ENCODE assay signal across 9 cellular contexts in genomic region chr11:66743271-66743968, GRCh38. TPM values are rescaled to one million over a fixed set of nuclear protein-coding genes. Genes with fewer than 3 reads are reported as not detected.
A peak's percentile ranks its signal among the peaks of the same experiment; 100 is the strongest.
DNase-seq lines count a peak whose midpoint lies in the region; ATAC-seq, FAIRE-seq and TF ChIP-seq lines count a peak whose summit lies in the region.
"Had no signal": no experiment of that assay in that cellular context is flagged by ENCODE, and none has a peak within 500 bp of the region (broad histone marks: within the 10 kb centered on the region; RNA-seq: fewer than 3 reads in every experiment).

No MANE protein-coding gene starts in this region.

- no peak for TF ChIP-seq EP300 in tibial nerve (IDR thresholded peaks at IDR 0.05)

- peak overlapping the region; percentile 94 for H3K4me3 Mint-ChIP-seq in activated naive CD8-positive, alpha-beta T cell treated with anti-CD3 and anti-CD28 coated beads for 36 hours

- H3K27ac Mint-ChIP-seq in activated naive CD8-positive, alpha-beta T cell treated with anti-CD3 and anti-CD28 coated beads for 36 hours: no peak overlapping the region

- TF ChIP-seq POLR2A in heart left ventricle (IDR thresholded peaks at IDR 0.05): no peak
- no peak for TF ChIP-seq POLR2A in tibial nerve (IDR thresholded peaks at IDR 0.05)
- TF ChIP-seq POLR2A in GM12891 (IDR thresholded peaks at IDR 0.05; ENCODE audit: low read depth, low read length): no peak
- TF ChIP-seq POLR2A in GM12892 (IDR thresholded peaks at IDR 0.05; ENCODE audit: low read depth, low read length): no peak

- peaks cover 0 to 8% (median 0%) of the 10 kb centered on the region in 12 donors for H3K9me3 ChIP-seq in heart left ventricle
- no peaks in the 10 kb centered on the region for H3K9me3 ChIP-seq in lower lobe of right lung
- H3K9me3 ChIP-seq in tibial nerve: no peaks in the 10 kb centered on the region

- FAIRE-seq in GM12891 (lab: Jason Lieb, UNC) (no peak), GM12892 (lab: Jason Lieb, UNC) (no peak)

- H3K4me3 ChIP-seq in heart left ventricle: peak overlapping the region in 11 of 12 donors; percentile 71 to 99 (median 95)
- peak overlapping the region; percentile 87 for H3K4me3 ChIP-seq in lower lobe of right lung
- peak overlapping the region; percentile 61 to 82 (median 78) for H3K4me3 ChIP-seq in tibial nerve

- peaks cover 2% of the 10 kb centered on the region for H3K36me3 Mint-ChIP-seq in activated naive CD8-positive, alpha-beta T cell treated with anti-CD3 and anti-CD28 coated beads for 36 hours

- DNase-seq in heart left ventricle: no peak
- DNase-seq in left ventricle myocardium superior: no peak
- no peak for DNase-seq in activated naive CD8-positive, alpha-beta T cell treated with anti-CD3 and anti-CD28 coated beads for 36 hours
- DNase-seq in lower lobe of right lung: peak; percentile 67
- DNase-seq in tibial nerve (ENCODE audit: low spot score in 2 of 2): no peak
- DNase-seq in HuH-7.5 (ENCODE audit: low spot score): no peak
- no peak for DNase-seq in GM12891 (ENCODE audit: insufficient read length, low spot score)
- no peak for DNase-seq in GM12892 (ENCODE audit: insufficient read length)
- DNase-seq: effector memory CD4-positive, alpha-beta T cell had no signal

- TF ChIP-seq CTCF in heart left ventricle (IDR thresholded peaks at IDR 0.05) (no peak), lower lobe of right lung (IDR thresholded peaks at IDR 0.05) (no peak), tibial nerve (IDR thresholded peaks at IDR 0.05) (no peak)

- no peak for ATAC-seq in heart left ventricle
- ATAC-seq in left ventricle myocardium superior: no peak
- peak; percentile 39 to 54 for ATAC-seq in lower lobe of right lung

- H3K27me3 ChIP-seq in heart left ventricle (no peaks in the 10 kb centered on the region), lower lobe of right lung (ENCODE audit: low read depth) (no peaks in the 10 kb centered on the region), tibial nerve (no peaks in the 10 kb centered on the region)

- no peaks in the 10 kb centered on the region for H3K27me3 Mint-ChIP-seq in activated naive CD8-positive, alpha-beta T cell treated with anti-CD3 and anti-CD28 coated beads for 36 hours

- peaks cover 6% of the 10 kb centered on the region for H3K9me3 Mint-ChIP-seq in activated naive CD8-positive, alpha-beta T cell treated with anti-CD3 and anti-CD28 coated beads for 36 hours

- H3K36me3 ChIP-seq in heart left ventricle: no peaks in the 10 kb centered on the region
- no peaks in the 10 kb centered on the region for H3K36me3 ChIP-seq in lower lobe of right lung
- H3K36me3 ChIP-seq in tibial nerve: no peaks in the 10 kb centered on the region

- intact Hi-C loops in heart left ventricle (cut with DNase I): no loop called here
- intact Hi-C loops in left ventricle myocardium superior (cut with micrococcal nuclease): no loop called here
- intact Hi-C loops in lower lobe of right lung (cut with DNase I): no loop called here

- H3K4me1 ChIP-seq in heart left ventricle: peaks cover 0 to 21% (median 7%) of the 10 kb centered on the region in 12 donors
- H3K4me1 ChIP-seq in lower lobe of right lung: peaks cover 8% of the 10 kb centered on the region
- peaks cover 0 to 29% (median 11%) of the 10 kb centered on the region in 4 donors for H3K4me1 ChIP-seq in tibial nerve

- WGBS in heart left ventricle, 4 donors: 84 to 90% (median 87%) methylated on average over 16 of the region's 16 CpGs
- WGBS in tibial nerve, 2 donors: 78 to 86% methylated on average over 16 of the region's 16 CpGs

- H3K27ac ChIP-seq in heart left ventricle (no peak overlapping the region), lower lobe of right lung (peak overlapping the region; percentile 84), tibial nerve (peak overlapping the region in 1 of 4 donors; percentile 84)

- peaks cover 9% of the 10 kb centered on the region for H3K4me1 Mint-ChIP-seq in activated naive CD8-positive, alpha-beta T cell treated with anti-CD3 and anti-CD28 coated beads for 36 hours

TF ChIP-seq in GM12891, 5 proteins besides CTCF, POLR2A, EP300 and RAD21:
- TF ChIP-seq POLR2AphosphoS5 (IDR thresholded peaks at IDR 0.05; ENCODE audit: low read depth, low read length) (no peak), POU2F2 (IDR thresholded peaks at IDR 0.05; ENCODE audit: low read depth, low read length) (no peak), SPI1 (IDR thresholded peaks at IDR 0.05; ENCODE audit: low read depth, low read length) (no peak), PAX5 (IDR thresholded peaks at IDR 0.05; ENCODE audit: insufficient read depth, low read length, severe bottlenecking) (no peak), TAF1 (IDR thresholded peaks at IDR 0.05; ENCODE audit: low read depth, low read length) (no peak)

RNA-seq across cellular contexts. Expression of gene SPTBN2, which starts 14.4 kb away (rescaled TPM):
- 1 to 10 TPM in 3 of 9 donors, under 1 TPM in 6; 0.50 to 3.1 (median 0.91) TPM for total RNA-seq in heart left ventricle
- polyA plus RNA-seq in heart left ventricle: under 1 TPM; 0.30 to 0.62 TPM
- 1.1 TPM for total RNA-seq in left ventricle myocardium superior
- 1 to 10 TPM; 1.4 to 1.7 TPM for total RNA-seq in activated naive CD8-positive, alpha-beta T cell treated with anti-CD3 and anti-CD28 coated beads for 36 hours
- total RNA-seq in lower lobe of right lung: 6.4 TPM
- 10 to 100 TPM in 2 of 4 donors, 1 to 10 TPM in 2; 3.1 to 18.3 (median 8.5) TPM for total RNA-seq in tibial nerve
- polyA plus RNA-seq in GM12891 (2012; ENCODE audit: low read depth, missing spikeins): 0.31 TPM
- polyA plus RNA-seq in GM12892 (2012; ENCODE audit: missing spikeins): 0.06 TPM

Comparison
In these comparisons a context has a peak if more than half of its experiments do, and no peak if none do; other contexts are left out.
1. ATAC-seq: peak in lower lobe of right lung (2 of 2); none in heart left ventricle (0 of 4) and left ventricle myocardium superior (single experiment).
2. Peak in every context shown above with its lines, with median percentiles within 50 percentile points of each other: H3K4me3 ChIP-seq.